2 cellular contexts compared by ENCODE assay signal in genomic region chr11:85651118-85651517, GRCh38.
TF ChIP-seq lines count a peak whose summit lies in the region.

No MANE protein-coding gene starts in this region.

TF ChIP-seq in HepG2, 621 proteins besides CTCF, POLR2A, EP300 and RAD21:
- TF ChIP-seq EHMT2 (IDR thresholded peaks at IDR 0.05; ENCODE audit: borderline replicate concordance, low read depth, low read length) (no peak), POLR2AphosphoS5 (IDR thresholded peaks at IDR 0.05; ENCODE audit: low read depth, low read length) (0 out of 2 replicates have a peak, but pooled peaks have one; percentile 19)
TF ChIP-seq in HepG2: peak in this region for 1.

TF ChIP-seq in WTC11, 78 proteins besides CTCF, POLR2A, EP300 and RAD21:
- TF ChIP-seq, protein P1, sequence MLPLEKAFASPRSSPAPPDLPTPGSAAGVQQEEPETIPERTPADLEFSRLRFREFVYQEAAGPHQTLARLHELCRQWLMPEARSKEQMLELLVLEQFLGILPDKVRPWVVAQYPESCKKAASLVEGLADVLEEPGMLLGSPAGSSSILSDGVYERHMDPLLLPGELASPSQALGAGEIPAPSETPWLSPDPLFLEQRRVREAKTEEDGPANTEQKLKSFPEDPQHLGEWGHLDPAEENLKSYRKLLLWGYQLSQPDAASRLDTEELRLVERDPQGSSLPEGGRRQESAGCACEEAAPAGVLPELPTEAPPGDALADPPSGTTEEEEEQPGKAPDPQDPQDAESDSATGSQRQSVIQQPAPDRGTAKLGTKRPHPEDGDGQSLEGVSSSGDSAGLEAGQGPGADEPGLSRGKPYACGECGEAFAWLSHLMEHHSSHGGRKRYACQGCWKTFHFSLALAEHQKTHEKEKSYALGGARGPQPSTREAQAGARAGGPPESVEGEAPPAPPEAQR (CRISPR knock-in tag; IDR thresholded peaks at IDR 0.05), result 0 out of 2 replicates have a peak, but pooled peaks have one; percentile 72
- TF ChIP-seq ZNF138 (CRISPR knock-in tag; conservative IDR thresholded peaks at IDR 0.05), result no peak
